In genomic region chr2:164706522-164706921, GRCh38 we compare ENCODE assay signal across 17 cellular contexts.
A peak's percentile ranks its signal among the peaks of the same experiment; 100 is the strongest.
DNase-seq lines count a peak whose midpoint lies in the region; ATAC-seq, FAIRE-seq and TF ChIP-seq lines count a peak whose summit lies in the region.
"Had no signal": no experiment of that assay in that cellular context is flagged by ENCODE, and none has a peak within 500 bp of the region (broad histone marks: within the 10 kb centered on the region; RNA-seq: fewer than 3 reads in every experiment).

No MANE protein-coding gene starts in this region.

- H3K4me1 Mint-ChIP-seq in Caco-2 (ENCODE audit: low read depth, unreplicated experiment) (peaks cover 19% of the 10 kb centered on the region), naive B cell (no peaks in the 10 kb centered on the region)
- H3K4me1 Mint-ChIP-seq: CD4-positive, CD25-positive, alpha-beta regulatory T cell had no signal

- no TSS peak for BruUV-seq in Caco-2 (replicated peaks; lab: Mats Ljungman, UMichigan)

- no peak for TF ChIP-seq CTCF in Caco-2 (IDR thresholded peaks at IDR 0.05; ENCODE audit: insufficient read depth in 1 of 2, low read depth in 1 of 2, low read length in 1 of 2, severe bottlenecking in 1 of 2, unreplicated experiment in 1 of 2)
- TF ChIP-seq CTCF in epithelial cell of esophagus (IDR thresholded peaks at IDR 0.05; ENCODE audit: insufficient read depth, low read depth, low read length, missing control alignments) = no peak
- TF ChIP-seq CTCF in pancreas (IDR thresholded peaks at IDR 0.05) = no peak
- TF ChIP-seq CTCF in lower leg skin (IDR thresholded peaks at IDR 0.05) = no peak

- H3K4me3 ChIP-seq in Caco-2 (ENCODE audit: low read depth, low read length) (no peak overlapping the region), epithelial cell of esophagus (ENCODE audit: low read length) (no peak overlapping the region), pancreas (no peak overlapping the region), lower leg skin (ENCODE audit: low read depth, poor library complexity, severe bottlenecking) (no peak overlapping the region)
- H3K4me3 ChIP-seq: K562 had no signal

- H3K27ac ChIP-seq in pancreas = no peak overlapping the region

- H3K4me1 ChIP-seq in Caco-2 (peaks cover 28% of the 10 kb centered on the region), pancreas (peaks cover 13 to 20% (median 18%) of the 10 kb centered on the region in 3 donors)

- DNase-seq in Caco-2 (no peak), M059J (ENCODE audit: low read depth) (peak; percentile 88), epithelial cell of esophagus (ENCODE audit: low read depth) (peak; percentile 89), naive B cell (no peak), pancreas (no peak), lower leg skin (ENCODE audit: low spot score in 2 of 2) (no peak), sciatic nerve (ENCODE audit: low spot score) (no peak)
- DNase-seq: activated CD8-positive, alpha-beta T cell treated with anti-CD3 and anti-CD28 coated beads, Interleukin-2, amount 10 ng/mL, durations not matched to agents 7 days and 5 days; activated effector memory CD4-positive, alpha-beta T cell treated with anti-CD3 and anti-CD28 coated beads, Interleukin-2, amount 50 U/mL, for 16 hours; CD4-positive, CD25-positive, alpha-beta regulatory T cell; NCI-H1694 treated with DMSO at 0.1 percent for 48 hours; NCI-H69; stimulated activated naive CD4-positive, alpha-beta T cell had no signal

- H3K27ac Mint-ChIP-seq in Caco-2 (ENCODE audit: unreplicated experiment) = peak overlapping the region; percentile 0
- peak overlapping the region in 4 of 6 donors; percentile 0 to 16 (median 2) for H3K27ac Mint-ChIP-seq in naive B cell
- H3K27ac Mint-ChIP-seq: activated CD8-positive, alpha-beta T cell treated with anti-CD3 and anti-CD28 coated beads, Interleukin-2, amount 10 ng/mL, durations not matched to agents 7 days and 5 days; CD4-positive, CD25-positive, alpha-beta regulatory T cell had no signal

- H3K9me3 ChIP-seq in Caco-2 (no peaks in the 10 kb centered on the region), pancreas (no peaks in the 10 kb centered on the region)

- H3K4me3 Mint-ChIP-seq in Caco-2 (ENCODE audit: unreplicated experiment) = no peak overlapping the region
- no peak overlapping the region for H3K4me3 Mint-ChIP-seq in naive B cell
- H3K4me3 Mint-ChIP-seq: activated CD8-positive, alpha-beta T cell treated with anti-CD3 and anti-CD28 coated beads, Interleukin-2, amount 10 ng/mL, durations not matched to agents 7 days and 5 days; CD4-positive, CD25-positive, alpha-beta regulatory T cell had no signal

- H3K36me3 Mint-ChIP-seq in Caco-2 (ENCODE audit: insufficient read depth, unreplicated experiment) = peaks cover 39% of the 10 kb centered on the region
- peaks cover 3 to 15% of the 10 kb centered on the region in 2 donors for H3K36me3 Mint-ChIP-seq in naive B cell
- H3K36me3 Mint-ChIP-seq: CD4-positive, CD25-positive, alpha-beta regulatory T cell had no signal

- no peaks in the 10 kb centered on the region for H3K27me3 ChIP-seq in Caco-2 (replicated peaks; ENCODE audit: control insufficient read depth, insufficient read depth, low read length)
- H3K27me3 ChIP-seq in pancreas = no peaks in the 10 kb centered on the region

- POLR2A ChIA-PET in Caco-2 (lab: Charles Lee) = no interaction called here

- H3K9me3 Mint-ChIP-seq in Caco-2 (ENCODE audit: unreplicated experiment) (no peaks in the 10 kb centered on the region), naive B cell (no peaks in the 10 kb centered on the region)

- CTCF ChIA-PET in Caco-2 (lab: Charles Lee) = no interaction called here

- ATAC-seq in naive B cell (ENCODE audit: low read depth in 2 of 2) = no peak
- no peak for ATAC-seq in GM21515 (IDR thresholded peaks at IDR 0.05; ENCODE audit: unreplicated experiment)
- no peak for ATAC-seq in pancreas
- no peak for ATAC-seq in sciatic nerve
- ATAC-seq: activated CD8-positive, alpha-beta T cell treated with anti-CD3 and anti-CD28 coated beads, Interleukin-2, amount 10 ng/mL, durations not matched to agents 7 days and 5 days; K562; Right ventricle myocardium inferior had no signal

- H3K36me3 ChIP-seq in Caco-2 (ENCODE audit: control insufficient read depth, insufficient read depth, low read length) = peaks cover 2% of the 10 kb centered on the region; the same call in 1 of the 2 replicates
- H3K36me3 ChIP-seq in pancreas = peaks cover 0 to 11% (median 0%) of the 10 kb centered on the region in 3 donors

- H3K27me3 Mint-ChIP-seq in Caco-2 (ENCODE audit: insufficient read depth, unreplicated experiment) (no peaks in the 10 kb centered on the region), naive B cell (no peaks in the 10 kb centered on the region)
- H3K27me3 Mint-ChIP-seq: CD4-positive, CD25-positive, alpha-beta regulatory T cell had no signal

- intact Hi-C loops in Caco-2 (cut with micrococcal nuclease; ENCODE audit: unreplicated experiment) = no loop called here
- intact Hi-C loops in pancreas (cut with DNase I) = no loop called here
- intact Hi-C loops in lower leg skin (cut with DNase I; ENCODE audit: low total_unique reads) = no loop called here
- intact Hi-C loops in sciatic nerve (cut with DNase I) = no loop called here

- no peak for TF ChIP-seq POLR2A in lower leg skin (IDR thresholded peaks at IDR 0.05)

- no peak for FAIRE-seq in pancreas (lab: Jason Lieb, UNC)
- FAIRE-seq: endometrium, K562 had no signal

Comparison
In these comparisons a context has a peak if more than half of its experiments do, and no peak if none do; other contexts are left out.
1. DNase-seq: peak in M059J (single experiment) and epithelial cell of esophagus (single experiment); none in Caco-2 (0 of 2), naive B cell (single experiment), pancreas (0 of 6), lower leg skin (0 of 2) and sciatic nerve (single experiment).